Comparison of ENCODE assay signal across 9 cellular contexts in genomic region chr1:158527190-158527815, GRCh38. TPM values are rescaled to one million over a fixed set of nuclear protein-coding genes. Genes with fewer than 3 reads are reported as not detected.
DNase-seq lines count a peak whose midpoint lies in the region; ATAC-seq and TF ChIP-seq lines count a peak whose summit lies in the region.
"Had no signal": no experiment of that assay in that cellular context is flagged by ENCODE, and none has a peak within 500 bp of the region (broad histone marks: within the 10 kb centered on the region; RNA-seq: fewer than 3 reads in every experiment).

No MANE protein-coding gene starts in this region.

- no peaks in the 10 kb centered on the region for H3K4me1 ChIP-seq in sigmoid colon
- no peaks in the 10 kb centered on the region for H3K4me1 ChIP-seq in Peyer's patch

- DNase-seq in DMS53 (lab: John Stamatoyannopoulos, UW) (peak; percentile 95), SKM-1 treated with dmso at 0.1 percent for 144 hours (lab: John Stamatoyannopoulos, UW; ENCODE audit: unreplicated experiment) (peak; percentile 71), left lobe of liver (ENCODE audit: low spot score) (no peak), sigmoid colon (no peak), T-helper 2 cell (no peak), Peyer's patch (no peak), NCI-H526 treated with DMSO at 0.1 percent for 48 hours (lab: John Stamatoyannopoulos, UW) (no peak)

- no peak overlapping the region for H3K4me3 ChIP-seq in sigmoid colon
- no peak overlapping the region for H3K4me3 ChIP-seq in Peyer's patch
- H3K4me3 ChIP-seq: mucosa of descending colon had no signal

- intact Hi-C loops in sigmoid colon (cut with DNase I): no loop called here

- 0 to 42% methylated on average over 2 of the region's 2 CpGs for WGBS in sigmoid colon, 2 donors

- ATAC-seq in HG03354 (IDR thresholded peaks at IDR 0.05; ENCODE audit: poor library complexity, severe bottlenecking, unreplicated experiment): peak; percentile 68
- peak; percentile 48 for ATAC-seq in left lobe of liver
- ATAC-seq: mucosa of descending colon had no signal

- H3K27me3 ChIP-seq in sigmoid colon (no peaks in the 10 kb centered on the region), Peyer's patch (no peaks in the 10 kb centered on the region)

- TF ChIP-seq CTCF in sigmoid colon (IDR thresholded peaks at IDR 0.05): no peak
- no peak for TF ChIP-seq CTCF in Peyer's patch (IDR thresholded peaks at IDR 0.05)

- H3K36me3 ChIP-seq in sigmoid colon: no peaks in the 10 kb centered on the region
- H3K36me3 ChIP-seq in Peyer's patch: no peaks in the 10 kb centered on the region

- no peak for TF ChIP-seq EP300 in sigmoid colon (IDR thresholded peaks at IDR 0.05)

- peaks cover 0 to 5% (median under 1%) of the 10 kb centered on the region in 4 donors for H3K9me3 ChIP-seq in sigmoid colon
- H3K9me3 ChIP-seq in Peyer's patch: no peaks in the 10 kb centered on the region
- H3K9me3 ChIP-seq: mucosa of descending colon had no signal

- TF ChIP-seq POLR2A in sigmoid colon (IDR thresholded peaks at IDR 0.05) (no peak), Peyer's patch (IDR thresholded peaks at IDR 0.05) (no peak)

- H3K27ac ChIP-seq in sigmoid colon (no peak overlapping the region), Peyer's patch (no peak overlapping the region)

RNA-seq across cellular contexts. Expression of gene OR6Y1, which starts 26.9 kb away (rescaled TPM):
- total RNA-seq in left lobe of liver: not detected
- not detected for total RNA-seq in sigmoid colon
- not detected for polyA plus RNA-seq in sigmoid colon
- not detected for total RNA-seq in Peyer's patch
- total RNA-seq: mucosa of descending colon had no signal

RNA-seq across cellular contexts. Expression of gene OR6P1, which starts 43.1 kb away (rescaled TPM):
- total RNA-seq in left lobe of liver (not detected), sigmoid colon (not detected), Peyer's patch (not detected)
- not detected for polyA plus RNA-seq in sigmoid colon
- total RNA-seq: mucosa of descending colon had no signal

RNA-seq across cellular contexts. Expression of gene OR10X1, which starts 52.4 kb away (rescaled TPM):
- total RNA-seq in left lobe of liver (not detected), sigmoid colon (not detected), Peyer's patch (not detected)
- polyA plus RNA-seq in sigmoid colon: not detected
- total RNA-seq: mucosa of descending colon had no signal

RNA-seq across cellular contexts. Expression of gene OR10R2, which starts 55.3 kb away (rescaled TPM):
- total RNA-seq in left lobe of liver (not detected), sigmoid colon (not detected), Peyer's patch (not detected)
- polyA plus RNA-seq in sigmoid colon: not detected
- total RNA-seq: mucosa of descending colon had no signal

Comparison
In these comparisons a context has a peak if more than half of its experiments do, and no peak if none do; other contexts are left out.
1. DNase-seq: peak in DMS53 (single experiment) and SKM-1 treated with dmso at 0.1 percent for 144 hours (single experiment); none in left lobe of liver (single experiment), sigmoid colon (single experiment), T-helper 2 cell (0 of 5), Peyer's patch (0 of 3) and NCI-H526 treated with DMSO at 0.1 percent for 48 hours (single experiment).